ENCODE assay signal across 8 cellular contexts in genomic region chr1:225998560-225999226, GRCh38. TPM values are rescaled to one million over a fixed set of nuclear protein-coding genes. Genes with fewer than 3 reads are reported as not detected.
DNase-seq lines count a peak whose midpoint lies in the region; ATAC-seq and TF ChIP-seq lines count a peak whose summit lies in the region.

No MANE protein-coding gene starts in this region.

- DNase-seq in GM06990 (ENCODE audit: extremely low read depth, insufficient read length) (no peak), fibroblast of peridontal ligament (ENCODE audit: extremely low read depth) (peak; percentile 58), ovary (no peak), SHP77 (lab: John Stamatoyannopoulos, UW) (no peak), NCI-H128 (lab: John Stamatoyannopoulos, UW; ENCODE audit: unreplicated experiment) (no peak)
- no peak for DNase-seq in T-helper 2 cell treated with Interferon-gamma antibody and Interleukin-4, amounts not matched to agents 5 μg/mL and 100 μg/mL, for 36 hours (ENCODE audit: low spot score)
- no peak for DNase-seq in activated CD4-positive, alpha-beta T cell treated with anti-CD3 and anti-CD28 coated beads for 48 hours

- ATAC-seq in HG02798 (IDR thresholded peaks at IDR 0.05; ENCODE audit: poor library complexity, unreplicated experiment) = peak; percentile 5

- H3K27ac ChIP-seq in ovary = peak overlapping the region; percentile 35 to 73

- H3K4me3 Mint-ChIP-seq in T-helper 2 cell treated with Interferon-gamma antibody and Interleukin-4, amounts not matched to agents 5 μg/mL and 100 μg/mL, for 36 hours = peak overlapping the region; percentile 100

- intact Hi-C loops in ovary (cut with DNase I) = loop anchor here in 2 of 4 donors (2.0 to 5.0 kb wide), 2 partner anchors 64 kb away; partner anchors contain the start of gene H3-3A (in 2 of the 2)

- no peak for TF ChIP-seq POLR2A in ovary (IDR thresholded peaks at IDR 0.05)

- peaks cover 50% of the 10 kb centered on the region for H3K4me1 Mint-ChIP-seq in T-helper 2 cell treated with Interferon-gamma antibody and Interleukin-4, amounts not matched to agents 5 μg/mL and 100 μg/mL, for 36 hours (ENCODE audit: low read depth)

- H3K27me3 Mint-ChIP-seq in T-helper 2 cell treated with Interferon-gamma antibody and Interleukin-4, amounts not matched to agents 5 μg/mL and 100 μg/mL, for 36 hours (ENCODE audit: low read depth) = no peaks in the 10 kb centered on the region

- H3K36me3 ChIP-seq in GM06990 (ENCODE audit: control insufficient read depth, insufficient read depth, low read length) = peaks cover 1% of the 10 kb centered on the region; the same call in 1 of the 2 replicates
- H3K36me3 ChIP-seq in ovary = no peaks in the 10 kb centered on the region

- TF ChIP-seq CTCF in GM06990 (IDR thresholded peaks at IDR 0.05; ENCODE audit: insufficient read depth, low read length, poor library complexity, severe bottlenecking) (no peak), ovary (IDR thresholded peaks at IDR 0.05) (no peak)

- no peaks in the 10 kb centered on the region for H3K9me3 Mint-ChIP-seq in T-helper 2 cell treated with Interferon-gamma antibody and Interleukin-4, amounts not matched to agents 5 μg/mL and 100 μg/mL, for 36 hours

- H3K27ac Mint-ChIP-seq in T-helper 2 cell treated with Interferon-gamma antibody and Interleukin-4, amounts not matched to agents 5 μg/mL and 100 μg/mL, for 36 hours = peak overlapping the region; percentile 100

- H3K27me3 ChIP-seq in GM06990 (replicated peaks; ENCODE audit: control insufficient read depth, insufficient read depth, low read length) (no peaks in the 10 kb centered on the region), ovary (no peaks in the 10 kb centered on the region)

- no peaks in the 10 kb centered on the region for H3K9me3 ChIP-seq in ovary

- H3K36me3 Mint-ChIP-seq in T-helper 2 cell treated with Interferon-gamma antibody and Interleukin-4, amounts not matched to agents 5 μg/mL and 100 μg/mL, for 36 hours (ENCODE audit: low read depth) = peaks cover 21% of the 10 kb centered on the region

- peaks cover 2% of the 10 kb centered on the region for H3K4me1 ChIP-seq in ovary (ENCODE audit: insufficient read depth)

- WGBS in ovary, 3 donors = 1% methylated on average over 19 of the region's 19 CpGs

- TF ChIP-seq EP300 in ovary (IDR thresholded peaks at IDR 0.05) = no peak

- H3K4me3 ChIP-seq in GM06990 (replicated peaks; ENCODE audit: low read depth, low read length) = peak overlapping the region; percentile 79
- peak overlapping the region; percentile 86 for H3K4me3 ChIP-seq in ovary

RNA-seq across cellular contexts. Expression of gene SDE2, which starts 0.5 kb away (rescaled TPM):
- total RNA-seq in ovary = 10 to 100 TPM; 16.0 to 24.4 (median 18.3) TPM
- 10 to 100 TPM; 13.1 to 13.2 TPM for polyA plus RNA-seq in ovary

RNA-seq across cellular contexts. Expression of gene LEFTY2, which starts 57.7 kb away (rescaled TPM):
- total RNA-seq in ovary = 100 to 1,000 TPM in 1 of 7 donors, 10 to 100 TPM in 5, 1 to 10 TPM in 1; 9.7 to 196 (median 21.4) TPM
- 10 to 100 TPM; 20.3 to 37.2 TPM for polyA plus RNA-seq in ovary
